ENCODE assay signal across 28 cellular contexts in the genomic region with DNA sequence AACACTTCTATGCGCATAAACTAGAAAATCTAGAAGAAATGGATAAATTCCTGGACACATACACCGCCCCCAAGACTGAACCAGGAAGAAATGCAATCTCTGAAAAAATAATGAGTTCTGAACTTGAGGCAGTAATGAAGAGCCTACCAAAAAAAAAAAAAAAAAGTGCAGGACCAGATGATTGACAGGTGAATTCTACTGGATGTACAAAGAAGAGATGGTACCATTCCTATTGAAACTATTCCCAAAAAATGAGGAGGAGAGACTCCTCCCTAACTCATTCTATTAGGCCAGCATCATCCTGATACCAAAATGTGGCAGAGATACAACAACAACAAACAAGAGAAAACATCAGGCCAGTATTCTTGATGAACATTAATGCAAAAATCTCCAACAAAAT.
"Had no signal": no experiment of that assay in that cellular context is flagged by ENCODE, and none has a peak within 500 bp of the region (broad histone marks: within the 10 kb centered on the region; RNA-seq: fewer than 3 reads in every experiment).

No MANE protein-coding gene starts in this region.

- DNase-seq: colonic mucosa; cortex of kidney; dermis blood vessel endothelial cell; dorsolateral prefrontal cortex; effector CD4-positive, alpha-beta T cell; effector CD8-positive, alpha-beta T cell; effector memory CD4-positive, alpha-beta T cell; effector memory CD8-positive, alpha-beta T cell; endodermal cell; erythroblast; esophagus squamous epithelium; foreskin fibroblast; foreskin keratinocyte; foreskin melanocyte; gastrocnemius medialis; glutamatergic neuron; head of caudate nucleus; heart left ventricle; heart right ventricle had no signal

- H3K27ac ChIP-seq: colonic mucosa, coronary artery, dorsolateral prefrontal cortex, epithelial cell of prostate, esophagus muscularis mucosa, esophagus squamous epithelium, foreskin keratinocyte, gastrocnemius medialis, gastroesophageal sphincter, heart left ventricle, heart right ventricle had no signal

- ATAC-seq: effector memory CD8-positive, alpha-beta T cell; esophagus mucosa; foreskin keratinocyte; gastrocnemius medialis; gastroesophageal sphincter; heart left ventricle; heart right ventricle had no signal

- H3K27me3 ChIP-seq: colonic mucosa had no signal

- H3K27ac Mint-ChIP-seq: dendritic cell treated with granulocyte-macrophage colony-stimulating factor and Interleukin-4, amounts not matched to agents 40 ng/mL and 50 ng/mL, for 4 days; effector memory CD8-positive, alpha-beta T cell; endodermal cell had no signal

- H3K4me3 Mint-ChIP-seq: dendritic cell treated with granulocyte-macrophage colony-stimulating factor and Interleukin-4, amounts not matched to agents 40 ng/mL and 50 ng/mL, for 4 days; effector memory CD8-positive, alpha-beta T cell; endodermal cell had no signal

- H3K9me3 ChIP-seq: colonic mucosa, esophagus squamous epithelium, gastrocnemius medialis had no signal

- H3K4me3 ChIP-seq: colonic mucosa, coronary artery, dorsolateral prefrontal cortex, esophagus muscularis mucosa, esophagus squamous epithelium, gastrocnemius medialis, gastroesophageal sphincter, heart left ventricle, heart right ventricle had no signal

- FAIRE-seq: colon, endometrium, endothelial cell of umbilical vein had no signal

- H3K36me3 ChIP-seq: colonic mucosa, esophagus muscularis mucosa, esophagus squamous epithelium, gastrocnemius medialis, gastroesophageal sphincter, heart left ventricle, heart right ventricle had no signal

- H3K4me1 ChIP-seq: colonic mucosa, esophagus muscularis mucosa, esophagus squamous epithelium, gastrocnemius medialis, gastroesophageal sphincter, heart left ventricle, heart right ventricle had no signal
